In the genomic region with DNA sequence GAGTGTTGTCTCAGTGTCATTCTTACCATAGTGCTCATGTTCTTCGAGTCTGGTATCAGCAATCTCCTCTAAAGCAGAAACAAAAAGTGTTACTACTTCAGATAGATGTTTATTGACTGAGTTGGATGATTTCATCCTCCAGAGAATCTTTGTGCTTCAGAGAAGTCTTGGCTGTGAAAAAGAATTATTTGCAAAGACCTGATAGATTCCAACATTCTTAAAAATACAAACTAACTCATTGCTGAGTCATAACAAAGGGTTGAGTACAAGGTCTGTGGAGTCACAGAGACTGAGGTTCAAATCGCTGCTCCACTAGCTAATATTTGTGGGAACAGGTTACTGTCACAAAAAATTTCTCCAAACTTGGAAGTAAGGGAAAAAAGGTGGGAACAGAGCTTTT, we compare ENCODE assay signal across 2 cellular contexts.
TF ChIP-seq lines count a peak whose summit lies in the region.

No MANE protein-coding gene starts in this region.

TF ChIP-seq in IMR-90, 13 proteins besides CTCF, POLR2A, EP300 and RAD21:
- no peak for TF ChIP-seq RCOR1 (IDR thresholded peaks at IDR 0.05; ENCODE audit: insufficient replicate concordance, low read length)
- TF ChIP-seq NFE2L2 (IDR thresholded peaks at IDR 0.05; ENCODE audit: low read depth, low read length), result peak; percentile 68
- TF ChIP-seq, protein P1, sequence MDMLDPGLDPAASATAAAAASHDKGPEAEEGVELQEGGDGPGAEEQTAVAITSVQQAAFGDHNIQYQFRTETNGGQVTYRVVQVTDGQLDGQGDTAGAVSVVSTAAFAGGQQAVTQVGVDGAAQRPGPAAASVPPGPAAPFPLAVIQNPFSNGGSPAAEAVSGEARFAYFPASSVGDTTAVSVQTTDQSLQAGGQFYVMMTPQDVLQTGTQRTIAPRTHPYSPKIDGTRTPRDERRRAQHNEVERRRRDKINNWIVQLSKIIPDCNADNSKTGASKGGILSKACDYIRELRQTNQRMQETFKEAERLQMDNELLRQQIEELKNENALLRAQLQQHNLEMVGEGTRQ (IDR thresholded peaks at IDR 0.05; ENCODE audit: low read depth, low read length), result no peak
- TF ChIP-seq FOS (IDR thresholded peaks at IDR 0.05; ENCODE audit: low read depth, low read length), result peak; percentile 32; the same call in 1 of the 2 replicates
- TF ChIP-seq MAFK (IDR thresholded peaks at IDR 0.05; ENCODE audit: low read depth, low read length), result 0 out of 2 replicates have a peak, but pooled peaks have one; percentile 12
- no peak for TF ChIP-seq CHD1 (IDR thresholded peaks at IDR 0.05; ENCODE audit: low read depth, low read length)

TF ChIP-seq in K562, 482 proteins besides CTCF, POLR2A, EP300 and RAD21:
- no peak for TF ChIP-seq DNMT1 (IDR thresholded peaks at IDR 0.05)
- no peak for TF ChIP-seq FOSL1 (tag; conservative IDR thresholded peaks at IDR 0.05)
- peak; percentile 66 for TF ChIP-seq NFE2 (IDR thresholded peaks at IDR 0.05; ENCODE audit: low read depth)
- no peak for TF ChIP-seq ZSCAN32 (CRISPR knock-in tag; IDR thresholded peaks at IDR 0.05)
- TF ChIP-seq STAT5B (CRISPR knock-in tag; IDR thresholded peaks at IDR 0.05), result no peak
- TF ChIP-seq SAFB (IDR thresholded peaks at IDR 0.05; ENCODE audit: borderline replicate concordance, low read depth, low read length), result no peak
- TF ChIP-seq FUS (optimal IDR thresholded peaks at IDR 0.05; ENCODE audit: low read depth, low read length), result no peak
